1 cellular context compared by ENCODE assay signal in the genomic region with DNA sequence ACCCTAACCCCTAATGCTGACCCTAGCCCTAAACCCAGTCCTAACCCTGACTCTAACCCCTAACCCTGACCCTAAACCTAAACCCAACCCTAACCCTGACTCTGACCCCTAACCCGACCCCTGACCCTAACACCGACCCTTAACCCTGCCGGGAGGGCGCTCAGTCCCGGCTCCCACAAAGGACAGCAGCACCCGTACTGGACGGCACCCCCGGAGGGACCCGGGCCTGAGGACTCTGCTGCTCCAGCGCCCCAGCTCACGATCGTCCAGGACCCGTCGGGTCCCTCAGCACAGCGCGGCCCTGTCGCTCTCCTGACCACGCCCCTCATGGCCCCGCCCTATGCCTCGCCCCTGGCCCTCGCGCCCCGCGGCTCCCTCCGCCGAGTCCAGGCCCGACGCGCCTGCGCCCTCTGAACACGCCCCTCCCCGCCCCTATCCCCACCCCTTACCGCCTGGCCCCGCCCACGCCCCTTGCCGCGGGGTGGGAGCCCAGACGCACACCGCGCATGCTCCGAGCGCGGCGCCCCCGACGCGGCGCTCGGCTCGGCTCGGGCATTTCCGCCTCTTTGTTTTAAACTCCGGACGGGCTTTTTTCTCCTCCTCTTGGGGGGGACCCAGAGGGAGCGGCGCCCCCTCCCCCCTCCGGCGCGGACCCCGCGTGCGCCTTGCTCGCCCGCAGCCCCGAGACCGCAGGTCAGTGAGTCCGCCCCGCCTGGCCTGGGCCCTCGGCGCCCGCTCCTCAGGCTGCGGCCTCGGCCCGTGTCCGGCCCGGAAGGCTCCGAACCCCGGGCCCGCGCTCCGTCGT.
TF ChIP-seq lines count a peak whose summit lies in the region.

A gene with protein sequence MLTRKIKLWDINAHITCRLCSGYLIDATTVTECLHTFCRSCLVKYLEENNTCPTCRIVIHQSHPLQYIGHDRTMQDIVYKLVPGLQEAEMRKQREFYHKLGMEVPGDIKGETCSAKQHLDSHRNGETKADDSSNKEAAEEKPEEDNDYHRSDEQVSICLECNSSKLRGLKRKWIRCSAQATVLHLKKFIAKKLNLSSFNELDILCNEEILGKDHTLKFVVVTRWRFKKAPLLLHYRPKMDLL (plus strand): TSS at position 555 of the 805 bp plus-strand sequence. CDS start 27,849 bp downstream, outside the sequence.

TF ChIP-seq in HepG2, 621 proteins besides CTCF, POLR2A, EP300 and RAD21 (continued from another document and continues in another):
- no peak for TF ChIP-seq ZNF468 (CRISPR knock-in tag; IDR thresholded peaks at IDR 0.05)
- TF ChIP-seq HDAC6 (IDR thresholded peaks at IDR 0.05; ENCODE audit: low read depth, low read length) = no peak
- no peak for TF ChIP-seq EZH2 (conservative IDR thresholded peaks at IDR 0.05; ENCODE audit: low read depth, low read length)
- TF ChIP-seq ZNF660 (CRISPR knock-in tag; IDR thresholded peaks at IDR 0.05; ENCODE audit: borderline replicate concordance, low read depth) = no peak
- no peak; the same call in 1 of the 2 replicates for TF ChIP-seq REXO4 (CRISPR knock-in tag; IDR thresholded peaks at IDR 0.05; ENCODE audit: borderline replicate concordance)
- TF ChIP-seq, protein P1, sequence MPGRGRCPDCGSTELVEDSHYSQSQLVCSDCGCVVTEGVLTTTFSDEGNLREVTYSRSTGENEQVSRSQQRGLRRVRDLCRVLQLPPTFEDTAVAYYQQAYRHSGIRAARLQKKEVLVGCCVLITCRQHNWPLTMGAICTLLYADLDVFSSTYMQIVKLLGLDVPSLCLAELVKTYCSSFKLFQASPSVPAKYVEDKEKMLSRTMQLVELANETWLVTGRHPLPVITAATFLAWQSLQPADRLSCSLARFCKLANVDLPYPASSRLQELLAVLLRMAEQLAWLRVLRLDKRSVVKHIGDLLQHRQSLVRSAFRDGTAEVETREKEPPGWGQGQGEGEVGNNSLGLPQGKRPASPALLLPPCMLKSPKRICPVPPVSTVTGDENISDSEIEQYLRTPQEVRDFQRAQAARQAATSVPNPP (CRISPR knock-in tag; IDR thresholded peaks at IDR 0.05) = no peak
- TF ChIP-seq, protein P2, sequence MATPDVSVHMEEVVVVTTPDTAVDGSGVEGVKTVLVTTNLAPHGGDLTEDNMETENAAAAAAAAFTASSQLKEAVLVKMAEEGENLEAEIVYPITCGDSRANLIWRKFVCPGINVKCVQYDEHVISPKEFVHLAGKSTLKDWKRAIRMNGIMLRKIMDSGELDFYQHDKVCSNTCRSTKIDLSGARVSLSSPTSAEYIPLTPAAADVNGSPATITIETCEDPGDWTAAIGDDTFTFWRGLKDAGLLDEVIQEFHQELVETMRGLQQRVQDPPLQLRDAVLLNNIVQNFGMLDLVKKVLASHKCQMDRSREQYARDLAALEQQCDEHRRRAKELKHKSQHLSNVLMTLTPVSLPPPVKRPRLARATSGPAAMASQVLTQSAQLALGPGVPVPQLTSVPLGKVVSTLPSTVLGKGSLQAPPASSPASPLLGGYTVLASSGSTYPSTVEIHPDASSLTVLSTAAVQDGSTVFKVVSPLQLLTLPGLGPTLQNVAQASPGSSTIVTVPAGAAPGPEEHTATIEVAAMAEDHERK (CRISPR knock-in tag; IDR thresholded peaks at IDR 0.05; ENCODE audit: low read depth) = no peak
- TF ChIP-seq KLF13 (CRISPR knock-in tag; IDR thresholded peaks at IDR 0.05) = no peak
- no peak for TF ChIP-seq GLI4 (CRISPR knock-in tag; IDR thresholded peaks at IDR 0.05; ENCODE audit: borderline replicate concordance)
- TF ChIP-seq MEIS1 (CRISPR knock-in tag; IDR thresholded peaks at IDR 0.05; ENCODE audit: borderline replicate concordance) = no peak
- TF ChIP-seq KMT2A (CRISPR knock-in tag; IDR thresholded peaks at IDR 0.05) = no peak
- no peak; the same call in 1 of the 2 replicates for TF ChIP-seq ZNF367 (CRISPR knock-in tag; IDR thresholded peaks at IDR 0.05; ENCODE audit: borderline replicate concordance)
- no peak for TF ChIP-seq THYN1 (CRISPR knock-in tag; IDR thresholded peaks at IDR 0.05; ENCODE audit: borderline replicate concordance, low read depth)
- TF ChIP-seq, protein P3, sequence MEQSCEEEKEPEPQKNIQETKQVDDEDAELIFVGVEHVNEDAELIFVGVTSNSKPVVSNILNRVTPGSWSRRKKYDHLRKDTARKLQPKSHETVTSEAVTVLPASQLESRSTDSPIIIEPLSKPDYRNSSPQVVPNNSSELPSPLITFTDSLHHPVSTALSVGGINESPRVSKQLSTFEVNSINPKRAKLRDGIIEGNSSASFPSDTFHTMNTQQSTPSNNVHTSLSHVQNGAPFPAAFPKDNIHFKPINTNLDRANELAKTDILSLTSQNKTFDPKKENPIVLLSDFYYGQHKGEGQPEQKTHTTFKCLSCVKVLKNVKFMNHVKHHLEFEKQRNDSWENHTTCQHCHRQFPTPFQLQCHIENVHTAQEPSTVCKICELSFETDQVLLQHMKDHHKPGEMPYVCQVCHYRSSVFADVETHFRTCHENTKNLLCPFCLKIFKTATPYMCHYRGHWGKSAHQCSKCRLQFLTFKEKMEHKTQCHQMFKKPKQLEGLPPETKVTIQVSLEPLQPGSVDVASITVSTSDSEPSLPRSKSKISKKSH (CRISPR knock-in tag; IDR thresholded peaks at IDR 0.05; ENCODE audit: borderline replicate concordance) = no peak
- TF ChIP-seq, protein P4, sequence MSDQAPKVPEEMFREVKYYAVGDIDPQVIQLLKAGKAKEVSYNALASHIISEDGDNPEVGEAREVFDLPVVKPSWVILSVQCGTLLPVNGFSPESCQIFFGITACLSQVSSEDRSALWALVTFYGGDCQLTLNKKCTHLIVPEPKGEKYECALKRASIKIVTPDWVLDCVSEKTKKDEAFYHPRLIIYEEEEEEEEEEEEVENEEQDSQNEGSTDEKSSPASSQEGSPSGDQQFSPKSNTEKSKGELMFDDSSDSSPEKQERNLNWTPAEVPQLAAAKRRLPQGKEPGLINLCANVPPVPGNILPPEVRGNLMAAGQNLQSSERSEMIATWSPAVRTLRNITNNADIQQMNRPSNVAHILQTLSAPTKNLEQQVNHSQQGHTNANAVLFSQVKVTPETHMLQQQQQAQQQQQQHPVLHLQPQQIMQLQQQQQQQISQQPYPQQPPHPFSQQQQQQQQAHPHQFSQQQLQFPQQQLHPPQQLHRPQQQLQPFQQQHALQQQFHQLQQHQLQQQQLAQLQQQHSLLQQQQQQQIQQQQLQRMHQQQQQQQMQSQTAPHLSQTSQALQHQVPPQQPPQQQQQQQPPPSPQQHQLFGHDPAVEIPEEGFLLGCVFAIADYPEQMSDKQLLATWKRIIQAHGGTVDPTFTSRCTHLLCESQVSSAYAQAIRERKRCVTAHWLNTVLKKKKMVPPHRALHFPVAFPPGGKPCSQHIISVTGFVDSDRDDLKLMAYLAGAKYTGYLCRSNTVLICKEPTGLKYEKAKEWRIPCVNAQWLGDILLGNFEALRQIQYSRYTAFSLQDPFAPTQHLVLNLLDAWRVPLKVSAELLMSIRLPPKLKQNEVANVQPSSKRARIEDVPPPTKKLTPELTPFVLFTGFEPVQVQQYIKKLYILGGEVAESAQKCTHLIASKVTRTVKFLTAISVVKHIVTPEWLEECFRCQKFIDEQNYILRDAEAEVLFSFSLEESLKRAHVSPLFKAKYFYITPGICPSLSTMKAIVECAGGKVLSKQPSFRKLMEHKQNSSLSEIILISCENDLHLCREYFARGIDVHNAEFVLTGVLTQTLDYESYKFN (CRISPR knock-in tag; conservative IDR thresholded peaks at IDR 0.05) = 0 out of 2 replicates have a peak, but pooled peaks have one; percentile 12
- TF ChIP-seq NCOR1 (IDR thresholded peaks at IDR 0.05; ENCODE audit: borderline replicate concordance, low read length) = no peak
- TF ChIP-seq, protein P5, sequence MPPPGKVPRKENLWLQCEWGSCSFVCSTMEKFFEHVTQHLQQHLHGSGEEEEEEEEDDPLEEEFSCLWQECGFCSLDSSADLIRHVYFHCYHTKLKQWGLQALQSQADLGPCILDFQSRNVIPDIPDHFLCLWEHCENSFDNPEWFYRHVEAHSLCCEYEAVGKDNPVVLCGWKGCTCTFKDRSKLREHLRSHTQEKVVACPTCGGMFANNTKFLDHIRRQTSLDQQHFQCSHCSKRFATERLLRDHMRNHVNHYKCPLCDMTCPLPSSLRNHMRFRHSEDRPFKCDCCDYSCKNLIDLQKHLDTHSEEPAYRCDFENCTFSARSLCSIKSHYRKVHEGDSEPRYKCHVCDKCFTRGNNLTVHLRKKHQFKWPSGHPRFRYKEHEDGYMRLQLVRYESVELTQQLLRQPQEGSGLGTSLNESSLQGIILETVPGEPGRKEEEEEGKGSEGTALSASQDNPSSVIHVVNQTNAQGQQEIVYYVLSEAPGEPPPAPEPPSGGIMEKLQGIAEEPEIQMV (CRISPR knock-in tag; IDR thresholded peaks at IDR 0.05; ENCODE audit: low read depth) = no peak
- TF ChIP-seq, protein P6, sequence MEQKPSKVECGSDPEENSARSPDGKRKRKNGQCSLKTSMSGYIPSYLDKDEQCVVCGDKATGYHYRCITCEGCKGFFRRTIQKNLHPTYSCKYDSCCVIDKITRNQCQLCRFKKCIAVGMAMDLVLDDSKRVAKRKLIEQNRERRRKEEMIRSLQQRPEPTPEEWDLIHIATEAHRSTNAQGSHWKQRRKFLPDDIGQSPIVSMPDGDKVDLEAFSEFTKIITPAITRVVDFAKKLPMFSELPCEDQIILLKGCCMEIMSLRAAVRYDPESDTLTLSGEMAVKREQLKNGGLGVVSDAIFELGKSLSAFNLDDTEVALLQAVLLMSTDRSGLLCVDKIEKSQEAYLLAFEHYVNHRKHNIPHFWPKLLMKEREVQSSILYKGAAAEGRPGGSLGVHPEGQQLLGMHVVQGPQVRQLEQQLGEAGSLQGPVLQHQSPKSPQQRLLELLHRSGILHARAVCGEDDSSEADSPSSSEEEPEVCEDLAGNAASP (CRISPR knock-in tag; IDR thresholded peaks at IDR 0.05; ENCODE audit: borderline replicate concordance) = no peak
- TF ChIP-seq ZNF724P (CRISPR knock-in tag; IDR thresholded peaks at IDR 0.05; ENCODE audit: borderline replicate concordance) = no peak
- TF ChIP-seq ELF4 (CRISPR knock-in tag; IDR thresholded peaks at IDR 0.05; ENCODE audit: borderline replicate concordance) = no peak
- no peak for TF ChIP-seq ZNF713 (CRISPR knock-in tag; IDR thresholded peaks at IDR 0.05)
- no peak for TF ChIP-seq TAF1 (CRISPR knock-in tag; IDR thresholded peaks at IDR 0.05)
- TF ChIP-seq, protein P7, sequence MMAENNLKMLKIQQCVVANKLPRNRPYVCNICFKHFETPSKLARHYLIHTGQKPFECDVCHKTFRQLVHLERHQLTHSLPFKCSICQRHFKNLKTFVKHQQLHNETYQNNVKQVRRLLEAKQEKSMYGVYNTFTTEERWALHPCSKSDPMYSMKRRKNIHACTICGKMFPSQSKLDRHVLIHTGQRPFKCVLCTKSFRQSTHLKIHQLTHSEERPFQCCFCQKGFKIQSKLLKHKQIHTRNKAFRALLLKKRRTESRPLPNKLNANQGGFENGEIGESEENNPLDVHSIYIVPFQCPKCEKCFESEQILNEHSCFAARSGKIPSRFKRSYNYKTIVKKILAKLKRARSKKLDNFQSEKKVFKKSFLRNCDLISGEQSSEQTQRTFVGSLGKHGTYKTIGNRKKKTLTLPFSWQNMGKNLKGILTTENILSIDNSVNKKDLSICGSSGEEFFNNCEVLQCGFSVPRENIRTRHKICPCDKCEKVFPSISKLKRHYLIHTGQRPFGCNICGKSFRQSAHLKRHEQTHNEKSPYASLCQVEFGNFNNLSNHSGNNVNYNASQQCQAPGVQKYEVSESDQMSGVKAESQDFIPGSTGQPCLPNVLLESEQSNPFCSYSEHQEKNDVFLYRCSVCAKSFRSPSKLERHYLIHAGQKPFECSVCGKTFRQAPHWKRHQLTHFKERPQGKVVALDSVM (CRISPR knock-in tag; IDR thresholded peaks at IDR 0.05) = no peak
- no peak for TF ChIP-seq ARID2 (CRISPR knock-in tag; IDR thresholded peaks at IDR 0.05; ENCODE audit: borderline replicate concordance)
- TF ChIP-seq SALL2 (CRISPR knock-in tag; IDR thresholded peaks at IDR 0.05) = no peak
- TF ChIP-seq SIN3A (IDR thresholded peaks at IDR 0.05; ENCODE audit: borderline replicate concordance, low read depth, low read length) = 0 out of 2 replicates have a peak, but pooled peaks have one; percentile 42
- no peak for TF ChIP-seq ZNF530 (CRISPR knock-in tag; IDR thresholded peaks at IDR 0.05; ENCODE audit: low read depth)
- no peak for TF ChIP-seq SNAI1 (CRISPR knock-in tag; IDR thresholded peaks at IDR 0.05; ENCODE audit: borderline replicate concordance)
- TF ChIP-seq, protein P8, sequence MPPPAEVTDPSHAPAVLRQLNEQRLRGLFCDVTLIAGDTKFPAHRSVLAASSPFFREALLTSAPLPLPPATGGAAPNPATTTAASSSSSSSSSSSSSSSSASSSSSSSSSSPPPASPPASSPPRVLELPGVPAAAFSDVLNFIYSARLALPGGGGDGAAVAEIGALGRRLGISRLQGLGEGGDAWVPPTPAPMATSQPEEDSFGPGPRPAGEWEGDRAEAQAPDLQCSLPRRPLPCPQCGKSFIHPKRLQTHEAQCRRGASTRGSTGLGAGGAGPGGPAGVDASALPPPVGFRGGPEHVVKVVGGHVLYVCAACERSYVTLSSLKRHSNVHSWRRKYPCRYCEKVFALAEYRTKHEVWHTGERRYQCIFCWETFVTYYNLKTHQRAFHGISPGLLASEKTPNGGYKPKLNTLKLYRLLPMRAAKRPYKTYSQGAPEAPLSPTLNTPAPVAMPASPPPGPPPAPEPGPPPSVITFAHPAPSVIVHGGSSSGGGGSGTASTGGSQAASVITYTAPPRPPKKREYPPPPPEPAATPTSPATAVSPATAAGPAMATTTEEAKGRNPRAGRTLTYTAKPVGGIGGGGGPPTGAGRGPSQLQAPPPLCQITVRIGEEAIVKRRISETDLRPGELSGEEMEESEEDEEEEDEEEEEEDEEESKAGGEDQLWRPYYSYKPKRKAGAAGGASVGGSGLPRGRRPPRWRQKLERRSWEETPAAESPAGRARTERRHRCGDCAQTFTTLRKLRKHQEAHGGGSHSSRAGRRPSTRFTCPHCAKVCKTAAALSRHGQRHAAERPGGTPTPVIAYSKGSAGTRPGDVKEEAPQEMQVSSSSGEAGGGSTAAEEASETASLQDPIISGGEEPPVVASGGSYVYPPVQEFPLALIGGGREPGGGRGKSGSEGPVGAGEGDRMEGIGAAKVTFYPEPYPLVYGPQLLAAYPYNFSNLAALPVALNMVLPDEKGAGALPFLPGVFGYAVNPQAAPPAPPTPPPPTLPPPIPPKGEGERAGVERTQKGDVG (CRISPR knock-in tag; IDR thresholded peaks at IDR 0.05; ENCODE audit: borderline replicate concordance) = no peak
- TF ChIP-seq ZNF317 (CRISPR knock-in tag; IDR thresholded peaks at IDR 0.05) = no peak
